ENCODE assay signal across 27 cellular contexts in genomic region chr22:20088263-20088648, GRCh38.
"Had no signal": no experiment of that assay in that cellular context is flagged by ENCODE, and none has a peak within 500 bp of the region (broad histone marks: within the 10 kb centered on the region; RNA-seq: fewer than 3 reads in every experiment).

No MANE protein-coding gene starts in this region.

- H3K9me3 ChIP-seq: ascending aorta, body of pancreas, SJSA1 had no signal

- H3K4me3 Mint-ChIP-seq: activated CD8-positive, alpha-beta T cell treated with anti-CD3 and anti-CD28 coated beads, Interleukin-2, amount 10 ng/mL, durations not matched to agents 7 days and 5 days; activated naive CD4-positive, alpha-beta T cell treated with anti-CD3 and anti-CD28 coated beads, Interleukin-2, amount 50 U/mL, for 24 hours; activated T-cell treated with anti-CD3 and anti-CD28 coated beads, Interleukin-2, amount 50 U/mL, for 24 hours; activated T-helper 1 cell treated with anti-CD3 and anti-CD28 coated beads, Interleukin-12 subunit alpha, Interleukin-12 subunit beta, Interleukin-2, Interleukin-4 antibody, amounts not matched to agents 30 ng/mL and 10 ng/mL and 1 ng/mL, durations not matched to agents 14 hours and 24 hours and 36 hours; T-helper 2 cell treated with Interferon-gamma antibody and Interleukin-4, amounts not matched to agents 5 μg/mL and 100 μg/mL, for 36 hours had no signal

- H3K9me3 Mint-ChIP-seq: activated naive CD4-positive, alpha-beta T cell treated with anti-CD3 and anti-CD28 coated beads, Interleukin-2, amount 50 U/mL, for 24 hours; activated T-cell treated with anti-CD3 and anti-CD28 coated beads, Interleukin-2, amount 50 U/mL, for 24 hours; activated T-helper 1 cell treated with anti-CD3 and anti-CD28 coated beads, Interleukin-12 subunit alpha, Interleukin-12 subunit beta, Interleukin-2, Interleukin-4 antibody, amounts not matched to agents 30 ng/mL and 10 ng/mL and 1 ng/mL, durations not matched to agents 14 hours and 24 hours and 36 hours; T-helper 2 cell treated with Interferon-gamma antibody and Interleukin-4, amounts not matched to agents 5 μg/mL and 100 μg/mL, for 36 hours had no signal

- H3K4me1 ChIP-seq: SJSA1 had no signal

- H3K4me3 ChIP-seq: ascending aorta, body of pancreas, SJSA1 had no signal

- ATAC-seq: activated CD4-positive, CD25-positive, alpha-beta regulatory T cell treated with anti-CD3 and anti-CD28 coated beads, Interleukin-2, amount 50 U/mL, for 24 hours; activated CD8-positive, alpha-beta T cell treated with anti-CD3 and anti-CD28 coated beads, Interleukin-2, amount 10 ng/mL, durations not matched to agents 7 days and 5 days; body of pancreas; Panc1; SK-N-SH treated with all-trans-retinoic acid at 6 μM for 48 hours had no signal

- DNase-seq: activated CD4-positive, alpha-beta T cell treated with anti-CD3 and anti-CD28 coated beads for 48 hours; activated CD4-positive, alpha-beta T cell treated with anti-CD3 and anti-CD28 coated beads, Interleukin-2, amount 50 U/mL, for 4 hours; activated CD8-positive, alpha-beta T cell treated with anti-CD3 and anti-CD28 coated beads, Interleukin-2, amount 10 ng/mL, durations not matched to agents 7 days and 5 days; activated effector memory CD4-positive, alpha-beta T cell treated with Interleukin-2 at 50 U/mL for 16 hours; activated naive CD4-positive, alpha-beta T cell; activated T-cell treated with anti-CD3 and anti-CD28 coated beads, Interleukin-2, amount 50 U/mL, for 24 hours; body of pancreas; Kasumi-1; KBM-7; NCI-H146; NCI-H187 treated with DMSO at 0.1 percent for 48 hours; NCI-H2081 treated with DMSO at 0.1 percent for 48 hours; NCI-H226; NCI-H526 treated with DMSO at 0.1 percent for 48 hours; NCI-H82; OCI-M1; RPMI8226; SHP77; SW 1271 had no signal

- H3K27ac Mint-ChIP-seq: activated naive CD4-positive, alpha-beta T cell treated with anti-CD3 and anti-CD28 coated beads, Interleukin-2, amount 50 U/mL, for 24 hours; activated T-helper 1 cell treated with anti-CD3 and anti-CD28 coated beads, Interleukin-12 subunit alpha, Interleukin-12 subunit beta, Interleukin-2, Interleukin-4 antibody, amounts not matched to agents 30 ng/mL and 10 ng/mL and 1 ng/mL, durations not matched to agents 14 hours and 24 hours and 36 hours; T-helper 2 cell treated with Interferon-gamma antibody and Interleukin-4, amounts not matched to agents 5 μg/mL and 100 μg/mL, for 36 hours had no signal

- H3K27me3 ChIP-seq: ascending aorta, body of pancreas, SJSA1 had no signal

- H3K27ac ChIP-seq: ascending aorta, body of pancreas, SJSA1 had no signal
